In the genomic region with DNA sequence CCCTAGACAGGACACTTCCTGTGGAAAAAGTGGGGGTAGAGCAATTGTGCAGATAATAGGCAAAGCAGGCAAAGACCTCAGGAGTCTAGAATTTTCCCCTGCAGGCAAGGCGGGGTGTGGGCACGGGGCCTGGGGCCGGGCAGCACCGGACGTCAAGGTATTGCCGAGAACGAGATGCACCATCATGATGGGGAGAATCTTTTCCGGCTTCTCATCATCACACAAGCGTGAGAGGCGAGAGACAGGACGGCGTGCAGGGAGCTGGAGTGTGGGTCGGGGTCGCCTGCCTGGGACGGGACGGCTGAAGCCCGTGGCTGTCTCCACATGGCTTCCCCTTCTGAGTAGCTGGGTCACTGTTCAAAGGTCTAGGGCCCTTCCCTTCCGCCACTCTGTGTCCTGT, we compare ENCODE assay signal across 34 cellular contexts. TPM values are rescaled to one million over a fixed set of nuclear protein-coding genes. Genes with fewer than 3 reads are reported as not detected.
DNase-seq lines count a peak whose midpoint lies in the region; ATAC-seq and TF ChIP-seq lines count a peak whose summit lies in the region.
"Had no signal": no experiment of that assay in that cellular context is flagged by ENCODE, and none has a peak within 500 bp of the region (broad histone marks: within the 10 kb centered on the region; RNA-seq: fewer than 3 reads in every experiment).

No MANE protein-coding gene starts in this region.

- H3K14ac ChIP-seq in IMR-90 (replicated peaks; ENCODE audit: low read depth, low read length) (no peak overlapping the region), neuronal stem cell (ENCODE audit: low read length) (no peak overlapping the region)

- no peak overlapping the region for H2BK20ac ChIP-seq in IMR-90 (ENCODE audit: low read depth, low read length)

- H2AK5ac ChIP-seq in IMR-90 (ENCODE audit: low read depth, low read length): no peak overlapping the region
- H2AK5ac ChIP-seq in neuronal stem cell (ENCODE audit: low read depth, low read length): no peak overlapping the region

- WGBS in IMR-90 (ENCODE audit: extremely low coverage in 2 of 2, insufficient read length in 1 of 2), 2 experiments: 57% methylated on average over 11 of the region's 18 CpGs; no CpG with 5 or more reads in 1 of the 2 experiments
- no CpG with 5 or more reads among the region's 18 CpGs for WGBS in neuronal stem cell (ENCODE audit: extremely low coverage in 2 of 2, insufficient read length in 2 of 2, insufficient replicate concordance in 1 of 2), 2 donors
- 87% methylated on average over 17 of the region's 18 CpGs for WGBS in suprapubic skin

- peak; percentile 32 for DNase-seq in Right ventricle myocardium inferior (ENCODE audit: missing footprints)
- no peak for DNase-seq in cardiac septum (ENCODE audit: low spot score)
- DNase-seq in IMR-90: no peak
- no peak for DNase-seq in neuronal stem cell (ENCODE audit: low spot score)
- DNase-seq in osteoblast (ENCODE audit: insufficient read length, low spot score, missing footprints): peak; percentile 53
- DNase-seq in occipital lobe (lab: John Stamatoyannopoulos, UW): no peak
- no peak for DNase-seq in suprapubic skin (ENCODE audit: low spot score in 2 of 2)
- DNase-seq in COLO668 (lab: John Stamatoyannopoulos, UW; ENCODE audit: unreplicated experiment): no peak
- DNase-seq: 8988T; ACHN; AML-193; BE2C; C1 segment of cervical spinal cord; Caco-2; Calu3; CD4-positive, alpha-beta memory T cell; CD4-positive, alpha-beta T cell; CD4-positive, CD25-positive, alpha-beta regulatory T cell; CD8-positive, alpha-beta memory T cell; COR-L47; DMS 273 treated with DMSO at 0.1 percent for 48 hours; DMS153; DMS53; DMS79; DMS79 treated with DMSO at 0.1 percent for 48 hours; DND-41; EL had no signal

- H3K4me3 ChIP-seq in IMR-90 (ENCODE audit: insufficient read depth, low read depth, low read length) (no peak overlapping the region), neuronal stem cell (ENCODE audit: low read length in 2 of 2) (no peak overlapping the region), osteoblast (ENCODE audit: insufficient read depth, low read length) (no peak overlapping the region), suprapubic skin (no peak overlapping the region)
- H3K4me3 ChIP-seq: A549; BLaER1; BLaER1 treated with 17β-estradiol and CSF1 and Interleukin-3, amounts not matched to agents 10 nM and 100 nM had no signal

- H3K9me3 ChIP-seq in IMR-90 (ENCODE audit: control insufficient read depth, insufficient read depth, low read length) (peaks cover 46% of the 10 kb centered on the region), neuronal stem cell (replicated peaks in 1 of 2; ENCODE audit: control insufficient read depth in 2 of 2, insufficient read depth in 1 of 2, low read depth in 1 of 2, low read length in 2 of 2) (peaks cover 0 to 4% of the 10 kb centered on the region in 2 donors), osteoblast (ENCODE audit: low read depth, low read length) (no peaks in the 10 kb centered on the region), suprapubic skin (no peaks in the 10 kb centered on the region)

- H2BK120ac ChIP-seq in IMR-90 (ENCODE audit: low read depth, low read length) (no peak overlapping the region), neuronal stem cell (ENCODE audit: low read depth, low read length) (no peak overlapping the region)

- H4K91ac ChIP-seq in IMR-90 (ENCODE audit: insufficient read depth, low read depth, low read length) (no peak overlapping the region), neuronal stem cell (ENCODE audit: low read depth, low read length, poor library complexity) (no peak overlapping the region)

- no peaks in the 10 kb centered on the region for H3K36me3 ChIP-seq in IMR-90 (ENCODE audit: control insufficient read depth, insufficient read depth, low read length)
- no peaks in the 10 kb centered on the region for H3K36me3 ChIP-seq in neuronal stem cell (replicated peaks in 1 of 2; ENCODE audit: control insufficient read depth in 2 of 2, insufficient read depth in 2 of 2, low read length in 2 of 2)
- no peaks in the 10 kb centered on the region for H3K36me3 ChIP-seq in osteoblast (ENCODE audit: insufficient read depth, low read length)
- no peaks in the 10 kb centered on the region for H3K36me3 ChIP-seq in suprapubic skin
- H3K36me3 ChIP-seq: BE2C; BLaER1; BLaER1 treated with 17β-estradiol and CSF1 and Interleukin-3, amounts not matched to agents 10 nM and 100 nM had no signal

- H4K8ac ChIP-seq in IMR-90 (ENCODE audit: low read depth in 2 of 2, low read length in 2 of 2) (no peak overlapping the region), neuronal stem cell (ENCODE audit: low read depth, low read length) (no peak overlapping the region)

- dilution Hi-C loops in IMR-90 (cut with HindIII; ENCODE audit: low sequenced_read_pairs, unreplicated experiment): no loop called here

- H3K27ac ChIP-seq in IMR-90 (ENCODE audit: insufficient read depth, low read length) (no peak overlapping the region), neuronal stem cell (replicated peaks; ENCODE audit: low read length) (no peak overlapping the region), osteoblast (ENCODE audit: low read depth, low read length) (no peak overlapping the region), suprapubic skin (no peak overlapping the region)
- H3K27ac ChIP-seq: 22Rv1; BLaER1; BLaER1 treated with 17β-estradiol and CSF1 and Interleukin-3, amounts not matched to agents 10 nM and 100 nM; C4-2B had no signal

- TF ChIP-seq POLR2A in IMR-90 (IDR thresholded peaks at IDR 0.05; ENCODE audit: low read depth, low read length) (no peak), suprapubic skin (IDR thresholded peaks at IDR 0.05) (no peak)

- H4K20me1 ChIP-seq in IMR-90 (ENCODE audit: insufficient read depth, low read length) (no peaks in the 10 kb centered on the region), osteoblast (ENCODE audit: insufficient read depth, low read length) (no peaks in the 10 kb centered on the region)
- H4K20me1 ChIP-seq: BLaER1; BLaER1 treated with 17β-estradiol and CSF1 and Interleukin-3, amounts not matched to agents 10 nM and 100 nM had no signal

- no peaks in the 10 kb centered on the region for H3K4me1 ChIP-seq in IMR-90 (ENCODE audit: control insufficient read depth, insufficient read depth, low read length)
- peaks cover 3 to 21% of the 10 kb centered on the region in 2 donors for H3K4me1 ChIP-seq in neuronal stem cell (ENCODE audit: control insufficient read depth in 2 of 2, insufficient read depth in 1 of 2, low read depth in 1 of 2, low read length in 2 of 2)
- no peaks in the 10 kb centered on the region for H3K4me1 ChIP-seq in osteoblast (ENCODE audit: insufficient read depth, low read length)
- peaks cover 43% of the 10 kb centered on the region for H3K4me1 ChIP-seq in suprapubic skin
- H3K4me1 ChIP-seq: Caco-2 had no signal

- H3K9ac ChIP-seq in IMR-90 (ENCODE audit: low read depth, low read length) (no peak overlapping the region), neuronal stem cell (ENCODE audit: low read depth, low read length, poor library complexity) (no peak overlapping the region)
- H3K9ac ChIP-seq: BLaER1; BLaER1 treated with 17β-estradiol and CSF1 and Interleukin-3, amounts not matched to agents 10 nM and 100 nM had no signal

- ATAC-seq in Right ventricle myocardium inferior (no peak), IMR-90 (ENCODE audit: low read depth) (no peak)
- ATAC-seq: A549; CD8-positive, alpha-beta T cell had no signal

- no peaks in the 10 kb centered on the region for H3K79me2 ChIP-seq in osteoblast (ENCODE audit: insufficient read depth, low read length)

- no peak overlapping the region for H3K56ac ChIP-seq in IMR-90 (ENCODE audit: extremely low read depth, insufficient read depth, low read length)

- no peak overlapping the region for H4K5ac ChIP-seq in IMR-90 (ENCODE audit: low read depth, low read length)

- no peaks in the 10 kb centered on the region for H3K79me1 ChIP-seq in IMR-90 (ENCODE audit: low read depth in 1 of 2, low read length in 2 of 2)
- peaks cover 2% of the 10 kb centered on the region for H3K79me1 ChIP-seq in neuronal stem cell (ENCODE audit: low read depth, low read length)

- H2AK9ac ChIP-seq in IMR-90 (replicated peaks; ENCODE audit: low read depth, low read length, poor library complexity): no peak overlapping the region

- H2AFZ ChIP-seq in IMR-90 (replicated peaks; ENCODE audit: low read length, poor library complexity) (peak overlapping the region; percentile 14), neuronal stem cell (ENCODE audit: low read length) (no peak overlapping the region), osteoblast (ENCODE audit: low read length) (no peak overlapping the region)

- no peaks in the 10 kb centered on the region for H3K9me1 ChIP-seq in IMR-90 (ENCODE audit: insufficient read depth, low read length)

- H3K23ac ChIP-seq in IMR-90 (ENCODE audit: low read depth, low read length) (no peak overlapping the region), neuronal stem cell (ENCODE audit: low read depth, low read length, poor library complexity) (no peak overlapping the region)

- CTCF ChIA-PET in IMR-90 (lab: Yijun Ruan, JAX): no interaction called here

- POLR2A ChIA-PET in IMR-90 (lab: Charles Lee; ENCODE audit: unreplicated experiment): no interaction called here

- no peak for TF ChIP-seq EP300 in suprapubic skin (IDR thresholded peaks at IDR 0.05)

- intact Hi-C loops in Right ventricle myocardium inferior (cut with DNase I) (no loop called here), cardiac septum (cut with DNase I) (no loop called here), IMR-90 (cut with micrococcal nuclease) (no loop called here)

- no peak for TF ChIP-seq CTCF in IMR-90 (conservative IDR thresholded peaks at IDR 0.05; ENCODE audit: low read depth, low read length)
- no peak for TF ChIP-seq CTCF in osteoblast (IDR thresholded peaks at IDR 0.05; ENCODE audit: extremely low read depth, low read depth, low read length)
- TF ChIP-seq CTCF in suprapubic skin (IDR thresholded peaks at IDR 0.05): no peak

- in situ Hi-C loops in IMR-90 (cut with MboI; ENCODE audit: low sequenced_read_pairs): no loop called here

- H3K18ac ChIP-seq in IMR-90 (ENCODE audit: low read depth, low read length) (no peak overlapping the region), neuronal stem cell (ENCODE audit: low read length) (peak overlapping the region; percentile 60)

- BruUV-seq in IMR-90 (replicated peaks; lab: Mats Ljungman, UMichigan): no TSS peak

- H2BK15ac ChIP-seq in IMR-90 (ENCODE audit: low read depth, low read length) (no peak overlapping the region), neuronal stem cell (ENCODE audit: low read length) (peak overlapping the region; percentile 10)

- H3K4me2 ChIP-seq in IMR-90 (ENCODE audit: low read depth, low read length): no peak overlapping the region
- H3K4me2 ChIP-seq in neuronal stem cell (ENCODE audit: insufficient read depth, low read length, poor library complexity, severe bottlenecking): no peak overlapping the region
- H3K4me2 ChIP-seq in osteoblast (ENCODE audit: insufficient read depth, low read length): no peak overlapping the region
- H3K4me2 ChIP-seq: A549; BLaER1; BLaER1 treated with 17β-estradiol and CSF1 and Interleukin-3, amounts not matched to agents 10 nM and 100 nM had no signal

- no peak overlapping the region for H3K4ac ChIP-seq in IMR-90 (ENCODE audit: low read depth, low read length)
- H3K4ac ChIP-seq in neuronal stem cell (ENCODE audit: low read length): no peak overlapping the region

- no peak for TF ChIP-seq RAD21 in IMR-90 (IDR thresholded peaks at IDR 0.05; ENCODE audit: low read length)

- H2BK12ac ChIP-seq in neuronal stem cell (ENCODE audit: low read length): no peak overlapping the region

- H3K27me3 ChIP-seq in IMR-90 (ENCODE audit: control insufficient read depth, insufficient read depth, low read length): no peaks in the 10 kb centered on the region
- peaks cover 0 to 8% (median 0%) of the 10 kb centered on the region in 3 experiments for H3K27me3 ChIP-seq in neuronal stem cell (ENCODE audit: control insufficient read depth in 3 of 3, insufficient read depth in 3 of 3, low read depth in 1 of 3, low read length in 3 of 3)
- no peaks in the 10 kb centered on the region for H3K27me3 ChIP-seq in osteoblast (ENCODE audit: insufficient read depth, low read length)
- peaks cover 24% of the 10 kb centered on the region for H3K27me3 ChIP-seq in suprapubic skin
- H3K27me3 ChIP-seq: BE2C; BLaER1; BLaER1 treated with 17β-estradiol and CSF1 and Interleukin-3, amounts not matched to agents 10 nM and 100 nM had no signal

- H2BK5ac ChIP-seq in IMR-90 (ENCODE audit: low read depth, low read length, poor library complexity, severe bottlenecking): no peak overlapping the region
- no peak overlapping the region for H2BK5ac ChIP-seq in neuronal stem cell (ENCODE audit: low read length)

RNA-seq across cellular contexts. Expression of a gene that starts 44.5 kb away (rescaled TPM):
- total RNA-seq in Right ventricle myocardium inferior (17.9 TPM), cardiac septum (8.6 TPM), IMR-90 (2012; rRNA removed) (0.28 and 0.36 TPM in 2 replicates), osteoblast (under 0.01 and 0.29 TPM in 2 replicates), occipital lobe (77.8 TPM), suprapubic skin (10 to 100 TPM in 2 of 4 donors, 1 to 10 TPM in 2; 4.0 to 15.4 (median 11.7) TPM)
- polyA plus RNA-seq in IMR-90 (2012; rRNA removed): 0.23 and 0.38 TPM in 2 replicates
- polyA plus RNA-seq in IMR-90 (2012; cell fraction: cytosol; rRNA removed): 0.23 and 0.24 TPM in 2 replicates
- polyA plus RNA-seq in IMR-90 (2012; cell fraction: nucleus; rRNA removed; ENCODE audit: low replicate concordance): 0.11 and 0.25 TPM in 2 replicates
- 5.8 TPM for polyA plus RNA-seq in neuronal stem cell (2013, experiment 1 of 2)
- polyA plus RNA-seq in neuronal stem cell (2013, experiment 2 of 2): 5.8 TPM
- total RNA-seq: B cell; Caco-2; CD4-positive, alpha-beta memory T cell; CD4-positive, alpha-beta T cell; CD4-positive, CD25-positive, alpha-beta regulatory T cell; CD8-positive, alpha-beta memory T cell; CD8-positive, alpha-beta T cell had no signal
- polyA plus RNA-seq: CD4-positive, alpha-beta memory T cell; CD4-positive, CD25-positive, alpha-beta regulatory T cell; CD8-positive, alpha-beta memory T cell had no signal

Comparison
In these comparisons a context has a peak if more than half of its experiments do, and no peak if none do; other contexts are left out.
1. DNase-seq: peak in Right ventricle myocardium inferior (single experiment) and osteoblast (single experiment); none in cardiac septum (single experiment), IMR-90 (single experiment), neuronal stem cell (single experiment), occipital lobe (single experiment), suprapubic skin (0 of 2) and COLO668 (single experiment).